17 cellular contexts compared by ENCODE assay signal in genomic region chr16:14494396-14494795, GRCh38.
"Had no signal": no experiment of that assay in that cellular context is flagged by ENCODE, and none has a peak within 500 bp of the region (broad histone marks: within the 10 kb centered on the region; RNA-seq: fewer than 3 reads in every experiment).

No MANE protein-coding gene starts in this region.

- H3K4me3 ChIP-seq: gastrocnemius medialis, left ventricle myocardium inferior, pancreas, right atrium auricular region, tibial nerve, vagina had no signal

- H3K27me3 Mint-ChIP-seq: activated naive CD8-positive, alpha-beta T cell treated with anti-CD3 and anti-CD28 coated beads for 36 hours; T-cell had no signal

- H3K9me3 ChIP-seq: gastrocnemius medialis, left ventricle myocardium inferior, pancreas, right atrium auricular region, tibial nerve, vagina had no signal

- H3K27ac ChIP-seq: left ventricle myocardium inferior, pancreas, right atrium auricular region, tibial nerve, vagina, WERI-Rb-1 had no signal

- H3K4me3 Mint-ChIP-seq: activated naive CD8-positive, alpha-beta T cell treated with anti-CD3 and anti-CD28 coated beads for 36 hours; neural crest cell; T-cell had no signal

- H3K36me3 ChIP-seq: gastrocnemius medialis, left ventricle myocardium inferior, pancreas, right atrium auricular region, tibial nerve, vagina, WERI-Rb-1 had no signal

- H3K27ac Mint-ChIP-seq: activated naive CD8-positive, alpha-beta T cell treated with anti-CD3 and anti-CD28 coated beads for 36 hours; activated T-helper 2 cell treated with anti-CD3 and anti-CD28 coated beads, Interferon-gamma antibody, Interleukin-2, Interleukin-4, amounts not matched to agents 10 μg/mL and 5 μg/mL and 100 μg/mL, durations not matched to agents 14 hours and 24 hours and 36 hours had no signal

- ATAC-seq: gastrocnemius medialis, pancreas, T-cell had no signal

- DNase-seq: activated CD4-positive, alpha-beta T cell treated with anti-CD3 and anti-CD28 coated beads for 48 hours; activated naive CD8-positive, alpha-beta T cell treated with anti-CD3 and anti-CD28 coated beads for 36 hours; aorta; gastrocnemius medialis; left ventricle myocardium inferior; pancreas; small intestine; T-cell; WERI-Rb-1 had no signal

- H3K27me3 ChIP-seq: gastrocnemius medialis, pancreas, right atrium auricular region, tibial nerve, vagina had no signal

- FAIRE-seq: colon, endothelial cell of umbilical vein, keratinocyte, pancreas, small intestine had no signal

- H3K9me3 Mint-ChIP-seq: activated naive CD8-positive, alpha-beta T cell treated with anti-CD3 and anti-CD28 coated beads for 36 hours; activated T-helper 2 cell treated with anti-CD3 and anti-CD28 coated beads, Interferon-gamma antibody, Interleukin-2, Interleukin-4, amounts not matched to agents 10 μg/mL and 5 μg/mL and 100 μg/mL, durations not matched to agents 14 hours and 24 hours and 36 hours; neural crest cell; T-cell had no signal
